Comparison of ENCODE assay signal across 13 cellular contexts in genomic region chr1:216742625-216743024, GRCh38. TPM values are rescaled to one million over a fixed set of nuclear protein-coding genes. Genes with fewer than 3 reads are reported as not detected.
DNase-seq lines count a peak whose midpoint lies in the region; ATAC-seq and TF ChIP-seq lines count a peak whose summit lies in the region.
"Had no signal": no experiment of that assay in that cellular context is flagged by ENCODE, and none has a peak within 500 bp of the region (broad histone marks: within the 10 kb centered on the region; RNA-seq: fewer than 3 reads in every experiment).

No MANE protein-coding gene starts in this region.

- no peak overlapping the region for H3K4me3 Mint-ChIP-seq in activated T-helper 2 cell treated with anti-CD3 and anti-CD28 coated beads, Interferon-gamma antibody, Interleukin-2, Interleukin-4, amounts not matched to agents 10 μg/mL and 5 μg/mL and 100 μg/mL, durations not matched to agents 14 hours and 24 hours and 36 hours (ENCODE audit: low read depth)
- H3K4me3 Mint-ChIP-seq: dendritic cell treated with granulocyte-macrophage colony-stimulating factor and Interleukin-4, amounts not matched to agents 40 ng/mL and 50 ng/mL, for 4 days had no signal

- TF ChIP-seq POLR2A in esophagus squamous epithelium (IDR thresholded peaks at IDR 0.05): no peak

- H3K4me1 ChIP-seq in heart right ventricle (peaks cover 0 to 4% (median 0%) of the 10 kb centered on the region in 9 donors), esophagus squamous epithelium (no peaks in the 10 kb centered on the region)
- H3K4me1 ChIP-seq: psoas muscle had no signal

- ATAC-seq in heart right ventricle (no peak), GM19023 (IDR thresholded peaks at IDR 0.05; ENCODE audit: unreplicated experiment) (no peak)
- ATAC-seq: psoas muscle had no signal

- H3K9me3 ChIP-seq in heart right ventricle: no peaks in the 10 kb centered on the region
- no peaks in the 10 kb centered on the region for H3K9me3 ChIP-seq in esophagus squamous epithelium
- H3K9me3 ChIP-seq: psoas muscle had no signal

- H3K27me3 Mint-ChIP-seq in activated T-helper 2 cell treated with anti-CD3 and anti-CD28 coated beads, Interferon-gamma antibody, Interleukin-2, Interleukin-4, amounts not matched to agents 10 μg/mL and 5 μg/mL and 100 μg/mL, durations not matched to agents 14 hours and 24 hours and 36 hours (ENCODE audit: low read depth): no peaks in the 10 kb centered on the region
- H3K27me3 Mint-ChIP-seq: dendritic cell treated with granulocyte-macrophage colony-stimulating factor and Interleukin-4, amounts not matched to agents 40 ng/mL and 50 ng/mL, for 4 days had no signal

- H3K9me3 Mint-ChIP-seq in activated T-helper 2 cell treated with anti-CD3 and anti-CD28 coated beads, Interferon-gamma antibody, Interleukin-2, Interleukin-4, amounts not matched to agents 10 μg/mL and 5 μg/mL and 100 μg/mL, durations not matched to agents 14 hours and 24 hours and 36 hours: no peaks in the 10 kb centered on the region
- H3K9me3 Mint-ChIP-seq: dendritic cell treated with granulocyte-macrophage colony-stimulating factor and Interleukin-4, amounts not matched to agents 40 ng/mL and 50 ng/mL, for 4 days had no signal

- TF ChIP-seq CTCF in heart right ventricle (IDR thresholded peaks at IDR 0.05) (peak in 7 of 9 donors; percentile 18 to 54 (median 36)), esophagus squamous epithelium (IDR thresholded peaks at IDR 0.05) (peak in 4 of 6 experiments; percentile 13 to 47 (median 26))

- H3K4me3 ChIP-seq in heart right ventricle (no peak overlapping the region), esophagus squamous epithelium (no peak overlapping the region)
- H3K4me3 ChIP-seq: psoas muscle had no signal

- H3K36me3 ChIP-seq in heart right ventricle (no peaks in the 10 kb centered on the region), esophagus squamous epithelium (no peaks in the 10 kb centered on the region)

- no peak for DNase-seq in heart right ventricle
- no peak for DNase-seq in cardiac septum (ENCODE audit: low spot score)
- peak; percentile 59 for DNase-seq in OCI-M1 (lab: John Stamatoyannopoulos, UW)
- DNase-seq in esophagus squamous epithelium (lab: John Stamatoyannopoulos, UW): no peak
- no peak for DNase-seq in NCI-H1436 treated with DMSO at 0.1 percent for 48 hours (lab: John Stamatoyannopoulos, UW)
- DNase-seq in globus pallidus (ENCODE audit: low spot score): no peak
- no peak for DNase-seq in activated T-helper 2 cell treated with anti-CD3 and anti-CD28 coated beads, Interferon-gamma antibody, Interleukin-2, Interleukin-4, amounts not matched to agents 10 μg/mL and 5 μg/mL and 100 μg/mL, durations not matched to agents 14 hours and 24 hours and 36 hours (ENCODE audit: low spot score)
- DNase-seq: DMS79 treated with DMSO at 0.1 percent for 48 hours, NCI-H524 treated with DMSO at 0.1 percent for 48 hours, psoas muscle, T-helper 9 cell had no signal

- 45 to 56% methylated on average over 2 of the region's 2 CpGs for WGBS in heart right ventricle, 2 donors
- 9 to 35% methylated on average over 2 of the region's 2 CpGs for WGBS in esophagus squamous epithelium, 2 donors

- no peaks in the 10 kb centered on the region for H3K36me3 Mint-ChIP-seq in activated T-helper 2 cell treated with anti-CD3 and anti-CD28 coated beads, Interferon-gamma antibody, Interleukin-2, Interleukin-4, amounts not matched to agents 10 μg/mL and 5 μg/mL and 100 μg/mL, durations not matched to agents 14 hours and 24 hours and 36 hours (ENCODE audit: low read depth)

- no peaks in the 10 kb centered on the region for H3K4me1 Mint-ChIP-seq in activated T-helper 2 cell treated with anti-CD3 and anti-CD28 coated beads, Interferon-gamma antibody, Interleukin-2, Interleukin-4, amounts not matched to agents 10 μg/mL and 5 μg/mL and 100 μg/mL, durations not matched to agents 14 hours and 24 hours and 36 hours (ENCODE audit: low read depth)

- H3K27me3 ChIP-seq in heart right ventricle: no peaks in the 10 kb centered on the region
- no peaks in the 10 kb centered on the region for H3K27me3 ChIP-seq in esophagus squamous epithelium

- no peak overlapping the region for H3K27ac Mint-ChIP-seq in activated T-helper 2 cell treated with anti-CD3 and anti-CD28 coated beads, Interferon-gamma antibody, Interleukin-2, Interleukin-4, amounts not matched to agents 10 μg/mL and 5 μg/mL and 100 μg/mL, durations not matched to agents 14 hours and 24 hours and 36 hours
- H3K27ac Mint-ChIP-seq: dendritic cell treated with granulocyte-macrophage colony-stimulating factor and Interleukin-4, amounts not matched to agents 40 ng/mL and 50 ng/mL, for 4 days had no signal

- H3K27ac ChIP-seq in heart right ventricle (no peak overlapping the region), esophagus squamous epithelium (no peak overlapping the region)
- H3K27ac ChIP-seq: psoas muscle had no signal

- intact Hi-C loops in heart right ventricle (cut with DNase I) (loop anchor here in 3 of 10 donors (5.0 to 10.0 kb wide), 3 partner anchors 152 to 592 kb away; no protein-coding TSS in a partner anchor), cardiac septum (cut with DNase I) (no loop called here), esophagus squamous epithelium (cut with DNase I) (no loop called here)
- intact Hi-C loops in activated T-helper 2 cell treated with anti-CD3 and anti-CD28 coated beads, Interferon-gamma antibody, Interleukin-2, Interleukin-4, amounts not matched to agents 10 μg/mL and 5 μg/mL and 100 μg/mL, durations not matched to agents 14 hours and 24 hours and 36 hours (cut with micrococcal nuclease): no loop called here

RNA-seq across cellular contexts. Expression of gene ESRRG, which starts 19.4 kb away (rescaled TPM):
- 10 to 100 TPM; 24.3 to 49.5 (median 36.7) TPM for total RNA-seq in heart right ventricle
- 1 to 10 TPM; 3.8 to 4.5 TPM for polyA plus RNA-seq in heart right ventricle
- 32.3 TPM for total RNA-seq in cardiac septum
- under 1 TPM; 0.13 to 0.76 (median 0.24) TPM for total RNA-seq in esophagus squamous epithelium
- total RNA-seq in activated T-helper 2 cell treated with anti-CD3 and anti-CD28 coated beads, Interferon-gamma antibody, Interleukin-2, Interleukin-4, amounts not matched to agents 10 μg/mL and 5 μg/mL and 100 μg/mL, durations not matched to agents 14 hours and 24 hours and 36 hours: not detected in 2 replicates

Comparison
In these comparisons a context has a peak if more than half of its experiments do, and no peak if none do; other contexts are left out.
1. RNA of gene ESRRG, which starts 19.4 kb away (total RNA-seq): 24.3 to 49.5 TPM in heart right ventricle and 32.3 TPM in cardiac septum (single experiment); 0.13 to 0.76 TPM in esophagus squamous epithelium and not detected in activated T-helper 2 cell treated with anti-CD3 and anti-CD28 coated beads, Interferon-gamma antibody, Interleukin-2, Interleukin-4, amounts not matched to agents 10 μg/mL and 5 μg/mL and 100 μg/mL, durations not matched to agents 14 hours and 24 hours and 36 hours; every median in the first group is over 10 times any median in the second.